ENCODE assay signal across 16 cellular contexts in genomic region chr22:19998232-19998951, GRCh38. TPM values are rescaled to one million over a fixed set of nuclear protein-coding genes. Genes with fewer than 3 reads are reported as not detected.
DNase-seq lines count a peak whose midpoint lies in the region; ATAC-seq and TF ChIP-seq lines count a peak whose summit lies in the region.
"Had no signal": no experiment of that assay in that cellular context is flagged by ENCODE, and none has a peak within 500 bp of the region (broad histone marks: within the 10 kb centered on the region; RNA-seq: fewer than 3 reads in every experiment).

No MANE protein-coding gene starts in this region.

- H3K36me3 ChIP-seq in IMR-90 (ENCODE audit: control insufficient read depth, insufficient read depth, low read length) (no peaks in the 10 kb centered on the region), esophagus squamous epithelium (no peaks in the 10 kb centered on the region)
- H3K36me3 ChIP-seq in CD4-positive, alpha-beta memory T cell (ENCODE audit: insufficient read depth, low read length) = no peaks in the 10 kb centered on the region

- H4K5ac ChIP-seq in IMR-90 (ENCODE audit: low read depth, low read length) = no peak overlapping the region

- no TSS peak for BruUV-seq in IMR-90 (replicated peaks; lab: Mats Ljungman, UMichigan)

- no peak overlapping the region for H4K91ac ChIP-seq in IMR-90 (ENCODE audit: insufficient read depth, low read depth, low read length)

- H3K14ac ChIP-seq in IMR-90 (replicated peaks; ENCODE audit: low read depth, low read length) = no peak overlapping the region

- no peak overlapping the region for H3K18ac ChIP-seq in IMR-90 (ENCODE audit: low read depth, low read length)

- H3K4ac ChIP-seq in IMR-90 (ENCODE audit: low read depth, low read length) = no peak overlapping the region

- dilution Hi-C loops in IMR-90 (cut with HindIII; ENCODE audit: low sequenced_read_pairs, unreplicated experiment) = no loop called here

- H3K56ac ChIP-seq in IMR-90 (ENCODE audit: extremely low read depth, insufficient read depth, low read length) = no peak overlapping the region

- ATAC-seq in IMR-90 (ENCODE audit: low read depth) (no peak), HG03159 (IDR thresholded peaks at IDR 0.05; ENCODE audit: unreplicated experiment) (no peak)
- ATAC-seq in stimulated activated naive B cell treated with anti-CD40 and anti-IgM and Interleukin-4, amounts not matched to agents 10 μg/mL and 1 μg/mL and 100 μg/mL, for 72 hours (replicated peaks) = no peak

- peaks cover 17% of the 10 kb centered on the region for H3K4me1 ChIP-seq in IMR-90 (ENCODE audit: control insufficient read depth, insufficient read depth, low read length)
- H3K4me1 ChIP-seq in esophagus squamous epithelium = peaks cover 0 to 25% (median 13%) of the 10 kb centered on the region in 3 donors
- no peaks in the 10 kb centered on the region for H3K4me1 ChIP-seq in CD4-positive, alpha-beta memory T cell (ENCODE audit: insufficient read depth, low read length)

- no peak for DNase-seq in IMR-90
- peak; percentile 27 for DNase-seq in left kidney (ENCODE audit: low read depth, low spot score)
- DNase-seq in stimulated activated naive B cell treated with anti-CD40 and anti-IgM and Interleukin-4, amounts not matched to agents 10 μg/mL and 1 μg/mL and 100 μg/mL, for 72 hours = no peak
- no peak for DNase-seq in esophagus squamous epithelium (lab: John Stamatoyannopoulos, UW)
- no peak for DNase-seq in CD4-positive, alpha-beta memory T cell
- DNase-seq in NCI-H446 treated with DMSO at 0.1 percent for 48 hours (lab: John Stamatoyannopoulos, UW) = no peak
- DNase-seq: activated naive CD4-positive, alpha-beta T cell treated with anti-CD3 and anti-CD28 coated beads, Interleukin-2, amount 10 ng/mL, durations not matched to agents 7 days and 5 days; DND-41; Karpas-422; NCI-H1694; NCI-H510A; T-helper 9 cell; trophoblast cell had no signal

- POLR2A ChIA-PET in IMR-90 (lab: Charles Lee; ENCODE audit: unreplicated experiment) = no interaction called here
- POLR2A ChIA-PET in CD4-positive, alpha-beta memory T cell (lab: Charles Lee; ENCODE audit: partially characterized antibody) = no interaction called here

- no peak overlapping the region for H4K8ac ChIP-seq in IMR-90 (ENCODE audit: low read depth in 2 of 2, low read length in 2 of 2)

- no peak overlapping the region for H2BK120ac ChIP-seq in IMR-90 (ENCODE audit: low read depth, low read length)

- H3K27ac ChIP-seq in IMR-90 (ENCODE audit: insufficient read depth, low read length) (no peak overlapping the region), esophagus squamous epithelium (peak overlapping the region in 1 of 4 donors; percentile 14)
- H3K27ac ChIP-seq in CD4-positive, alpha-beta memory T cell (ENCODE audit: low read depth, low read length) = no peak overlapping the region

- H3K9me1 ChIP-seq in IMR-90 (ENCODE audit: insufficient read depth, low read length) = 0 out of 2 replicates have a peak, but pooled peaks cover 7% of the 10 kb centered on the region

- intact Hi-C loops in IMR-90 (cut with micrococcal nuclease) (no loop called here), esophagus squamous epithelium (cut with DNase I) (no loop called here)
- intact Hi-C loops in CD4-positive, alpha-beta memory T cell (cut with micrococcal nuclease) = no loop called here

- H2BK5ac ChIP-seq in IMR-90 (ENCODE audit: low read depth, low read length, poor library complexity, severe bottlenecking) = no peak overlapping the region

- 45% methylated on average over 6 of the region's 16 CpGs; no CpG with 5 or more reads in 1 of the 2 experiments for WGBS in IMR-90 (ENCODE audit: extremely low coverage in 2 of 2, insufficient read length in 1 of 2), 2 experiments
- 93 to 100% methylated on average over 1 to 5 of the region's 16 CpGs for WGBS in esophagus squamous epithelium, 2 donors

- no peak for TF ChIP-seq RAD21 in IMR-90 (IDR thresholded peaks at IDR 0.05; ENCODE audit: low read length)

- in situ Hi-C loops in IMR-90 (cut with MboI; ENCODE audit: low sequenced_read_pairs) = no loop called here

- TF ChIP-seq CTCF in IMR-90 (conservative IDR thresholded peaks at IDR 0.05; ENCODE audit: low read depth, low read length) (no peak), brain (conservative IDR thresholded peaks at IDR 0.05) (no peak), esophagus squamous epithelium (IDR thresholded peaks at IDR 0.05) (no peak)

- TF ChIP-seq POLR2A in IMR-90 (IDR thresholded peaks at IDR 0.05; ENCODE audit: low read depth, low read length) = no peak
- no peak for TF ChIP-seq POLR2A in esophagus squamous epithelium (IDR thresholded peaks at IDR 0.05)

- peak overlapping the region; percentile 86 to 98 (median 90) for H3K27ac Mint-ChIP-seq in brain
- H3K27ac Mint-ChIP-seq in stimulated activated naive B cell treated with anti-CD40 and anti-IgM and Interleukin-4, amounts not matched to agents 10 μg/mL and 1 μg/mL and 100 μg/mL, for 72 hours = peak overlapping the region; percentile 28
- no peak overlapping the region for H3K27ac Mint-ChIP-seq in CD4-positive, alpha-beta memory T cell
- H3K27ac Mint-ChIP-seq: activated naive CD4-positive, alpha-beta T cell treated with anti-CD3 and anti-CD28 coated beads, Interleukin-2, amount 10 ng/mL, durations not matched to agents 7 days and 5 days had no signal

- H3K4me3 Mint-ChIP-seq in brain = peak overlapping the region in 3 of 5 experiments; percentile 30 to 67 (median 45)
- H3K4me3 Mint-ChIP-seq in stimulated activated naive B cell treated with anti-CD40 and anti-IgM and Interleukin-4, amounts not matched to agents 10 μg/mL and 1 μg/mL and 100 μg/mL, for 72 hours = no peak overlapping the region
- no peak overlapping the region for H3K4me3 Mint-ChIP-seq in CD4-positive, alpha-beta memory T cell
- H3K4me3 Mint-ChIP-seq: activated naive CD4-positive, alpha-beta T cell treated with anti-CD3 and anti-CD28 coated beads, Interleukin-2, amount 10 ng/mL, durations not matched to agents 7 days and 5 days had no signal

- H3K79me1 ChIP-seq in IMR-90 (ENCODE audit: low read depth in 1 of 2, low read length in 2 of 2) = no peaks in the 10 kb centered on the region

- H2AFZ ChIP-seq in IMR-90 (replicated peaks; ENCODE audit: low read length, poor library complexity) = peak overlapping the region; percentile 13

- peaks cover 7 to 12% (median 8%) of the 10 kb centered on the region in 5 experiments for H3K9me3 Mint-ChIP-seq in brain
- peaks cover 1 to 7% of the 10 kb centered on the region in 2 donors for H3K9me3 Mint-ChIP-seq in stimulated activated naive B cell treated with anti-CD40 and anti-IgM and Interleukin-4, amounts not matched to agents 10 μg/mL and 1 μg/mL and 100 μg/mL, for 72 hours
- H3K9me3 Mint-ChIP-seq in CD4-positive, alpha-beta memory T cell = peaks cover 0 to 11% (median 7%) of the 10 kb centered on the region in 8 donors

- H3K4me3 ChIP-seq in IMR-90 (ENCODE audit: insufficient read depth, low read depth, low read length) (no peak overlapping the region), esophagus squamous epithelium (no peak overlapping the region)
- no peak overlapping the region for H3K4me3 ChIP-seq in CD4-positive, alpha-beta memory T cell (ENCODE audit: low read length in 2 of 2)
- H3K4me3 ChIP-seq: smooth muscle cell had no signal

- H3K9me3 ChIP-seq in IMR-90 (ENCODE audit: control insufficient read depth, insufficient read depth, low read length) (no peaks in the 10 kb centered on the region), esophagus squamous epithelium (peaks cover 0 to 2% (median 0%) of the 10 kb centered on the region in 3 donors)
- no peaks in the 10 kb centered on the region for H3K9me3 ChIP-seq in CD4-positive, alpha-beta memory T cell (ENCODE audit: control insufficient read depth in 1 of 2, low read length in 2 of 2)

- H3K4me1 Mint-ChIP-seq in brain = peaks cover 73% of the 10 kb centered on the region
- H3K4me1 Mint-ChIP-seq in stimulated activated naive B cell treated with anti-CD40 and anti-IgM and Interleukin-4, amounts not matched to agents 10 μg/mL and 1 μg/mL and 100 μg/mL, for 72 hours = peaks cover 0 to 9% of the 10 kb centered on the region in 2 donors
- H3K4me1 Mint-ChIP-seq in CD4-positive, alpha-beta memory T cell = no peaks in the 10 kb centered on the region
- H3K4me1 Mint-ChIP-seq: activated naive CD4-positive, alpha-beta T cell treated with anti-CD3 and anti-CD28 coated beads, Interleukin-2, amount 10 ng/mL, durations not matched to agents 7 days and 5 days had no signal

- no peaks in the 10 kb centered on the region for H4K20me1 ChIP-seq in IMR-90 (ENCODE audit: insufficient read depth, low read length)

- H3K23ac ChIP-seq in IMR-90 (ENCODE audit: low read depth, low read length) = no peak overlapping the region

- H2BK15ac ChIP-seq in IMR-90 (ENCODE audit: low read depth, low read length) = no peak overlapping the region

- CTCF ChIA-PET in IMR-90 (lab: Yijun Ruan, JAX) = no interaction called here
- CTCF ChIA-PET in CD4-positive, alpha-beta memory T cell (lab: Charles Lee; ENCODE audit: partially characterized antibody) = no interaction called here

- no peak overlapping the region for H2BK20ac ChIP-seq in IMR-90 (ENCODE audit: low read depth, low read length)

- peaks cover 11% of the 10 kb centered on the region for H3K36me3 Mint-ChIP-seq in brain
- H3K36me3 Mint-ChIP-seq in stimulated activated naive B cell treated with anti-CD40 and anti-IgM and Interleukin-4, amounts not matched to agents 10 μg/mL and 1 μg/mL and 100 μg/mL, for 72 hours = no peaks in the 10 kb centered on the region
- peaks cover 0 to 1% of the 10 kb centered on the region in 2 donors for H3K36me3 Mint-ChIP-seq in CD4-positive, alpha-beta memory T cell
- H3K36me3 Mint-ChIP-seq: activated naive CD4-positive, alpha-beta T cell treated with anti-CD3 and anti-CD28 coated beads, Interleukin-2, amount 10 ng/mL, durations not matched to agents 7 days and 5 days had no signal

- H3K27me3 ChIP-seq in IMR-90 (ENCODE audit: control insufficient read depth, insufficient read depth, low read length) (peaks cover 2% of the 10 kb centered on the region; the same call in 1 of the 2 replicates), esophagus squamous epithelium (no peaks in the 10 kb centered on the region)
- H3K27me3 ChIP-seq in CD4-positive, alpha-beta memory T cell (ENCODE audit: insufficient read depth, low read length) = no peaks in the 10 kb centered on the region

- no peak overlapping the region for H3K9ac ChIP-seq in IMR-90 (ENCODE audit: low read depth, low read length)

- H2AK5ac ChIP-seq in IMR-90 (ENCODE audit: low read depth, low read length) = no peak overlapping the region

- H3K27me3 Mint-ChIP-seq in brain = no peaks in the 10 kb centered on the region
- peaks cover 13 to 18% of the 10 kb centered on the region in 2 donors for H3K27me3 Mint-ChIP-seq in stimulated activated naive B cell treated with anti-CD40 and anti-IgM and Interleukin-4, amounts not matched to agents 10 μg/mL and 1 μg/mL and 100 μg/mL, for 72 hours
- no peaks in the 10 kb centered on the region for H3K27me3 Mint-ChIP-seq in CD4-positive, alpha-beta memory T cell

- H2AK9ac ChIP-seq in IMR-90 (replicated peaks; ENCODE audit: low read depth, low read length, poor library complexity) = no peak overlapping the region

- H3K4me2 ChIP-seq in IMR-90 (ENCODE audit: low read depth, low read length) = no peak overlapping the region
- H3K4me2 ChIP-seq: smooth muscle cell had no signal

RNA-seq across cellular contexts. Expression of gene ARVCF, which starts 18.2 kb away (rescaled TPM):
- total RNA-seq in IMR-90 (2012; rRNA removed) (8.6 and 12.2 TPM in 2 replicates), esophagus squamous epithelium (10 to 100 TPM in 1 of 4 donors, 1 to 10 TPM in 3; 3.1 to 10.9 (median 7.1) TPM)
- polyA plus RNA-seq in IMR-90 (2012; rRNA removed) (14.1 and 18.1 TPM in 2 replicates), brain (ENCODE audit: insufficient read depth, low read depth, low replicate concordance) (43.9 TPM)
- 8.9 and 14.7 TPM in 2 replicates for polyA plus RNA-seq in IMR-90 (2012; cell fraction: cytosol; rRNA removed)
- 46.1 and 149 TPM in 2 replicates for polyA plus RNA-seq in IMR-90 (2012; cell fraction: nucleus; rRNA removed; ENCODE audit: low replicate concordance)
- total RNA-seq in CD4-positive, alpha-beta memory T cell = 1 to 10 TPM; 3.5 to 4.2 TPM
- polyA plus RNA-seq in CD4-positive, alpha-beta memory T cell = under 1 TPM in 1 of 2 donors, not detected in 1; 0.28 TPM

RNA-seq across cellular contexts. Expression of gene TANGO2, which starts 22.5 kb away (rescaled TPM):
- 60.5 and 75.1 TPM in 2 replicates for total RNA-seq in IMR-90 (2012; rRNA removed)
- polyA plus RNA-seq in IMR-90 (2012; rRNA removed) = 43.2 and 45.1 TPM in 2 replicates
- polyA plus RNA-seq in IMR-90 (2012; cell fraction: cytosol; rRNA removed) = 33.0 and 52.8 TPM in 2 replicates
- polyA plus RNA-seq in IMR-90 (2012; cell fraction: nucleus; rRNA removed; ENCODE audit: low replicate concordance) = 45.9 and 91.8 TPM in 2 replicates
- polyA plus RNA-seq in brain (ENCODE audit: insufficient read depth, low read depth, low replicate concordance) = 22.2 TPM
- 10 to 100 TPM; 14.0 to 28.2 (median 17.6) TPM for total RNA-seq in esophagus squamous epithelium
- total RNA-seq in CD4-positive, alpha-beta memory T cell = 10 to 100 TPM; 50.6 to 51.5 TPM
- 10 to 100 TPM; 40.9 to 43.9 TPM for polyA plus RNA-seq in CD4-positive, alpha-beta memory T cell

RNA-seq across cellular contexts. Expression of gene TXNRD2, which starts 56.8 kb away (rescaled TPM):
- total RNA-seq in IMR-90 (2012; rRNA removed) (14.7 and 15.6 TPM in 2 replicates), esophagus squamous epithelium (10 to 100 TPM in 2 of 4 donors, 1 to 10 TPM in 2; 8.0 to 11.3 (median 10.4) TPM)
- polyA plus RNA-seq in IMR-90 (2012; rRNA removed) (25.7 and 28.4 TPM in 2 replicates), brain (ENCODE audit: insufficient read depth, low read depth, low replicate concordance) (22.2 TPM)
- polyA plus RNA-seq in IMR-90 (2012; cell fraction: cytosol; rRNA removed) = 29.7 and 38.9 TPM in 2 replicates
- polyA plus RNA-seq in IMR-90 (2012; cell fraction: nucleus; rRNA removed; ENCODE audit: low replicate concordance) = 47.3 and 92.8 TPM in 2 replicates
- 10 to 100 TPM; 34.2 to 35.9 TPM for total RNA-seq in CD4-positive, alpha-beta memory T cell
- polyA plus RNA-seq in CD4-positive, alpha-beta memory T cell = 10 to 100 TPM in 1 of 2 donors, 1 to 10 TPM in 1; 8.5 to 11.2 TPM
- total RNA-seq: smooth muscle cell had no signal

RNA-seq across cellular contexts. Expression of gene COMT, which starts 56.8 kb away (rescaled TPM):
- 175 and 202 TPM in 2 replicates for total RNA-seq in IMR-90 (2012; rRNA removed)
- 296 and 347 TPM in 2 replicates for polyA plus RNA-seq in IMR-90 (2012; rRNA removed)
- 473 and 691 TPM in 2 replicates for polyA plus RNA-seq in IMR-90 (2012; cell fraction: cytosol; rRNA removed)
- 159 and 329 TPM in 2 replicates for polyA plus RNA-seq in IMR-90 (2012; cell fraction: nucleus; rRNA removed; ENCODE audit: low replicate concordance)
- 161 TPM for polyA plus RNA-seq in brain (ENCODE audit: insufficient read depth, low read depth, low replicate concordance)
- 100 to 1,000 TPM; 210 to 422 (median 234) TPM for total RNA-seq in esophagus squamous epithelium
- total RNA-seq in CD4-positive, alpha-beta memory T cell = 10 to 100 TPM; 36.8 to 39.2 TPM
- 10 to 100 TPM; 93.1 to 93.9 TPM for polyA plus RNA-seq in CD4-positive, alpha-beta memory T cell

Comparison
In these comparisons a context has a peak if more than half of its experiments do, and no peak if none do; other contexts are left out.
1. H3K27ac Mint-ChIP-seq: peak in brain (5 of 5) and stimulated activated naive B cell treated with anti-CD40 and anti-IgM and Interleukin-4, amounts not matched to agents 10 μg/mL and 1 μg/mL and 100 μg/mL, for 72 hours (single experiment); none in CD4-positive, alpha-beta memory T cell (0 of 7).
2. H3K4me3 Mint-ChIP-seq: peak in brain (3 of 5); none in stimulated activated naive B cell treated with anti-CD40 and anti-IgM and Interleukin-4, amounts not matched to agents 10 μg/mL and 1 μg/mL and 100 μg/mL, for 72 hours (0 of 2) and CD4-positive, alpha-beta memory T cell (0 of 8).